Comparison of ENCODE assay signal across 8 cellular contexts in the genomic region with DNA sequence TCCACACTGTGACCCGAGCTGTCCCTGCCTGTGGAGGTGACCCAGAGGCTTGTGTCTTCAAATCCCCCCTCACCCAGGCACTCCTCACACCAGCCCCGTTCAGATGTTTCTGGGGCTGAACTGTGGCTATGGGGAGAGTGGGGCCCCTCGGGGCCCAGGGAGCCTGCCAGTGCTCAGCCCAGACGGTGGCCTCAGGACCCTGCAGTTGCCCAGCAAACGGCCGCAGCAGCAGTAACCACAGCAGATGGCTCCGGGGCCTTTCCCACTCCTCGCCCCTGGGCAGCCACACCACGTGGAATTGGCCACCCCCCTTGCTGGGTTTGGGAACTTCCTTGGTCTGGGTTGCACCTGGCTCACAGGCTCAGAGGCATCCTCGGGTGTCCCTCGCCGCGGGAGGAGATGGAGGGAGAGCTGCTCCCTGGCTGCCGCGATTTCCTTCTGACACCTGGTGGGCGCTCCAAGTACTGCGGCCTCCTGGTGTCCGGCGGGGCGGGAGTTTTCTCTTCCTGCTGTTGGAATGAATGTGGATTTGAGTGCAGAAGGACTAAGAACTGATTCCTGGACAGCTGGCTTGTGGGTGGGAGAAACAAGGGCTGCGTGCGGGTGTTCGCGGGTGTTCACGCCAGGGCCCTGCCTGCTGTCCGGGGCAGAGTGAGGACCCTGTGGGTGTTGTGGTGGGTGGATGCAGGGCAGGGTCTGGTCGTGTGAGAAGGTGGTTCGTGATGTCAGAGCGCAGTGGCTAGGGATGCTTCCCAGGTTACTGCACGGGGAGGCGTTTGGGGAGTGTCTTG.
A peak's percentile ranks its signal among the peaks of the same experiment; 100 is the strongest.
DNase-seq lines count a peak whose midpoint lies in the region; ATAC-seq, FAIRE-seq and TF ChIP-seq lines count a peak whose summit lies in the region.

No MANE protein-coding gene starts in this region.

- H3K79me2 ChIP-seq in hepatocyte: peaks cover 3% of the 10 kb centered on the region

- H3K4me1 ChIP-seq in BE2C (peaks cover 16% of the 10 kb centered on the region), adrenal gland (replicated peaks in 1 of 2) (no peaks in the 10 kb centered on the region), hepatocyte (ENCODE audit: insufficient read depth) (peaks cover 15% of the 10 kb centered on the region), small intestine (ENCODE audit: control insufficient read depth in 2 of 2, insufficient read depth in 1 of 2, low read depth in 1 of 2, low read length in 1 of 2) (no peaks in the 10 kb centered on the region)

- ATAC-seq in GM18907 (IDR thresholded peaks at IDR 0.05; ENCODE audit: unreplicated experiment) (no peak), GM18517 (IDR thresholded peaks at IDR 0.05; ENCODE audit: unreplicated experiment) (no peak)

- H3K4me2 ChIP-seq in hepatocyte: no peak overlapping the region

- intact Hi-C loops in adrenal gland (cut with DNase I): loop anchor here (2.0 to 10.0 kb wide), 5 partner anchors 37 to 544 kb away; no protein-coding TSS in a partner anchor

- FAIRE-seq in RCC 7860 (lab: Jason Lieb, UNC): no peak
- no peak for FAIRE-seq in small intestine (lab: Jason Lieb, UNC)

- H3K9me3 ChIP-seq in BE2C (no peaks in the 10 kb centered on the region), adrenal gland (replicated peaks in 1 of 3) (no peaks in the 10 kb centered on the region), hepatocyte (ENCODE audit: low read depth) (no peaks in the 10 kb centered on the region), small intestine (ENCODE audit: control insufficient read depth, low read depth) (no peaks in the 10 kb centered on the region)

- TF ChIP-seq CTCF in BE2C (IDR thresholded peaks at IDR 0.05; ENCODE audit: low read depth, low read length) (peak; percentile 90), GM20000 (IDR thresholded peaks at IDR 0.05; ENCODE audit: extremely low read depth, missing control alignments) (peak; percentile 33), adrenal gland (IDR thresholded peaks at IDR 0.05) (peak; percentile 77 to 90 (median 84)), hepatocyte (IDR thresholded peaks at IDR 0.05; ENCODE audit: poor library complexity) (peak; percentile 81)

- peak; percentile 87 for DNase-seq in BE2C
- peak; percentile 58 for DNase-seq in GM20000 (ENCODE audit: low spot score)
- peak; percentile 62 for DNase-seq in RCC 7860 (ENCODE audit: low spot score)
- DNase-seq in adrenal gland: peak; percentile 40 to 84 (median 69)
- DNase-seq in hepatocyte (ENCODE audit: low spot score): peak; percentile 84
- peak; percentile 26 for DNase-seq in small intestine

- no peak for TF ChIP-seq POLR2A in adrenal gland (IDR thresholded peaks at IDR 0.05)

- WGBS in adrenal gland, 4 donors: 32 to 45% (median 42%) methylated on average over 25 to 31 of the region's 31 CpGs
- WGBS in hepatocyte (ENCODE audit: low lambda C conversion rate, missing lambda C conversion rate): 51% methylated on average over 30 of the region's 31 CpGs
- 34 to 38% (median 36%) methylated on average over 31 of the region's 31 CpGs for WGBS in small intestine, 3 donors

- H3K4me3 ChIP-seq in BE2C (ENCODE audit: low read depth, low read length) (no peak overlapping the region), adrenal gland (no peak overlapping the region), hepatocyte (no peak overlapping the region), small intestine (ENCODE audit: low read depth in 1 of 2, low read length in 2 of 2) (no peak overlapping the region)

- no peaks in the 10 kb centered on the region for H3K9me2 ChIP-seq in hepatocyte (replicated peaks; ENCODE audit: insufficient read depth)

- H3K27me3 ChIP-seq in BE2C (no peaks in the 10 kb centered on the region), adrenal gland (no peaks in the 10 kb centered on the region), hepatocyte (no peaks in the 10 kb centered on the region), small intestine (ENCODE audit: control insufficient read depth in 2 of 2, insufficient read depth in 2 of 2, low read length in 2 of 2) (no peaks in the 10 kb centered on the region)

- H4K20me1 ChIP-seq in hepatocyte (ENCODE audit: insufficient read depth, poor library complexity, severe bottlenecking): peaks cover 2% of the 10 kb centered on the region

- no peak overlapping the region for H2AFZ ChIP-seq in hepatocyte

- H3K36me3 ChIP-seq in BE2C: no peaks in the 10 kb centered on the region
- H3K36me3 ChIP-seq in adrenal gland (replicated peaks in 1 of 2): no peaks in the 10 kb centered on the region
- no peaks in the 10 kb centered on the region for H3K36me3 ChIP-seq in hepatocyte (replicated peaks; ENCODE audit: insufficient read depth, low read depth)
- H3K36me3 ChIP-seq in small intestine (ENCODE audit: control insufficient read depth in 2 of 2, insufficient read depth in 2 of 2, low read length in 2 of 2): no peaks in the 10 kb centered on the region

- no peak overlapping the region for H3K27ac ChIP-seq in adrenal gland
- no peak overlapping the region for H3K27ac ChIP-seq in hepatocyte
- no peak overlapping the region for H3K27ac ChIP-seq in small intestine (ENCODE audit: low read depth in 1 of 2, low read length in 1 of 2)

Comparison
In these comparisons a context has a peak if more than half of its experiments do, and no peak if none do; other contexts are left out.
1. DNase-seq: peak in every context shown above with its lines; median percentile 87 in BE2C; 84 in hepatocyte; 69 in adrenal gland; 62 in RCC 7860; 58 in GM20000; 26 in small intestine.
2. CTCF ChIP-seq: peak in every context shown above with its lines; median percentile 90 in BE2C; 84 in adrenal gland; 81 in hepatocyte; 33 in GM20000.